Comparison of ENCODE assay signal across 1 cellular context in the genomic region with DNA sequence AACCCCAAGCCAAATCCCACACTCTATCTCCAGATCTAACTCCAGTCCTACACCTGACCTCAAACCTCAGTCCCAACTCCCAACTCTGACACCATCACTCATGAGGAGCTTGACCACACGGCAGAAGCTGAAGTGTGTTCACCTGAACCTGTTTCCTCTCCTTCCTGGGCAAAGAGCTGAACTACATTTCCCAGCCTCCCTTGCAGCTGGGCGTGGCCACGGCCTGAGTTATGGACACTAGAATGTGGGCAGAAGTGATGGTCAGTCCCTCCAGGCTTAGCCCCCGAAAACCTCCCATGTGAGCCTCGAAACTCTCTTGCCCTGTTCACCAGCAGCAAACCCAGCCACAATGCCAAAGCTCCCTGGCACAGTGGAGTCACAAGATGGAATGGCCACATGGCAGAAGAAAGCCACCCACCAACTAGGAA.
TF ChIP-seq lines count a peak whose summit lies in the region.

No MANE protein-coding gene starts in this region.

TF ChIP-seq in GM12878, 131 proteins besides CTCF, POLR2A, EP300 and RAD21:
- TF ChIP-seq TAF1 (IDR thresholded peaks at IDR 0.05; ENCODE audit: borderline replicate concordance, low read depth, low read length) = no peak
- no peak for TF ChIP-seq USF1 (IDR thresholded peaks at IDR 0.05; ENCODE audit: borderline replicate concordance, extremely low read length, insufficient read depth, low read depth, low read length)
- peak; percentile 78 for TF ChIP-seq HCFC1 (IDR thresholded peaks at IDR 0.05; ENCODE audit: low read length)
- no peak for TF ChIP-seq SMARCA5 (IDR thresholded peaks at IDR 0.05)
- TF ChIP-seq JUND (IDR thresholded peaks at IDR 0.05; ENCODE audit: low read depth, low read length) = no peak
- TF ChIP-seq SP1 (IDR thresholded peaks at IDR 0.05; ENCODE audit: low read depth, low read length) = peak; percentile 32
- TF ChIP-seq FOXK2 (IDR thresholded peaks at IDR 0.05) = no peak
- TF ChIP-seq, protein P1, sequence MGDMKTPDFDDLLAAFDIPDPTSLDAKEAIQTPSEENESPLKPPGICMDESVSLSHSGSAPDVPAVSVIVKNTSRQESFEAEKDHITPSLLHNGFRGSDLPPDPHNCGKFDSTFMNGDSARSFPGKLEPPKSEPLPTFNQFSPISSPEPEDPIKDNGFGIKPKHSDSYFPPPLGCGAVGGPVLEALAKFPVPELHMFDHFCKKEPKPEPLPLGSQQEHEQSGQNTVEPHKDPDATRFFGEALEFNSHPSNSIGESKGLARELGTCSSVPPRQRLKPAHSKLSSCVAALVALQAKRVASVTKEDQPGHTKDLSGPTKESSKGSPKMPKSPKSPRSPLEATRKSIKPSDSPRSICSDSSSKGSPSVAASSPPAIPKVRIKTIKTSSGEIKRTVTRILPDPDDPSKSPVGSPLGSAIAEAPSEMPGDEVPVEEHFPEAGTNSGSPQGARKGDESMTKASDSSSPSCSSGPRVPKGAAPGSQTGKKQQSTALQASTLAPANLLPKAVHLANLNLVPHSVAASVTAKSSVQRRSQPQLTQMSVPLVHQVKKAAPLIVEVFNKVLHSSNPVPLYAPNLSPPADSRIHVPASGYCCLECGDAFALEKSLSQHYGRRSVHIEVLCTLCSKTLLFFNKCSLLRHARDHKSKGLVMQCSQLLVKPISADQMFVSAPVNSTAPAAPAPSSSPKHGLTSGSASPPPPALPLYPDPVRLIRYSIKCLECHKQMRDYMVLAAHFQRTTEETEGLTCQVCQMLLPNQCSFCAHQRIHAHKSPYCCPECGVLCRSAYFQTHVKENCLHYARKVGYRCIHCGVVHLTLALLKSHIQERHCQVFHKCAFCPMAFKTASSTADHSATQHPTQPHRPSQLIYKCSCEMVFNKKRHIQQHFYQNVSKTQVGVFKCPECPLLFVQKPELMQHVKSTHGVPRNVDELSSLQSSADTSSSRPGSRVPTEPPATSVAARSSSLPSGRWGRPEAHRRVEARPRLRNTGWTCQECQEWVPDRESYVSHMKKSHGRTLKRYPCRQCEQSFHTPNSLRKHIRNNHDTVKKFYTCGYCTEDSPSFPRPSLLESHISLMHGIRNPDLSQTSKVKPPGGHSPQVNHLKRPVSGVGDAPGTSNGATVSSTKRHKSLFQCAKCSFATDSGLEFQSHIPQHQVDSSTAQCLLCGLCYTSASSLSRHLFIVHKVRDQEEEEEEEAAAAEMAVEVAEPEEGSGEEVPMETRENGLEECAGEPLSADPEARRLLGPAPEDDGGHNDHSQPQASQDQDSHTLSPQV (IDR thresholded peaks at IDR 0.05) = no peak
- no peak for TF ChIP-seq NR2C1 (IDR thresholded peaks at IDR 0.05)
- 0 out of 2 replicates have a peak, but pooled peaks have one; percentile 29 for TF ChIP-seq YY1 (IDR thresholded peaks at IDR 0.05; ENCODE audit: low read depth, low read length)
- TF ChIP-seq SPI1 (IDR thresholded peaks at IDR 0.05; ENCODE audit: borderline replicate concordance, insufficient read depth, low read depth, low read length) = no peak
- TF ChIP-seq SIX5 (IDR thresholded peaks at IDR 0.05; ENCODE audit: low read depth, low read length, severe bottlenecking) = peak; percentile 77
- no peak for TF ChIP-seq TCF7 (IDR thresholded peaks at IDR 0.05; ENCODE audit: borderline replicate concordance)
- TF ChIP-seq EED (IDR thresholded peaks at IDR 0.05; ENCODE audit: low read depth) = no peak
